25 cellular contexts compared by ENCODE assay signal in the genomic region with DNA sequence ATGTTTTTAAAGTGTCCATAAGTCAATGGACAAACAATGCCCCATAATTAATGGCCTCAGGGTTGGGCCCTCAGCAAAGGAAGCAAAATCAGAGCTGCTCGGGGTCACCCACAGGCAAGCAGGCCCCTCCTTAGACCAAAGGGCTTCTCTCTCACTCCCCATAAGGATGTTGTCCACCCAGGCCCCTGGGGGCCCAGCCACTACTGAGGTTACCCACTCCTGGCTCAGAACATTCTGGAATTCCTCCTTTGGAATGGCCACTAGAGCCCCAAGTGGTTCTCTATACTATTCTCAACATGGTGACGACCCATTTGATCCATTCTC. TPM values are rescaled to one million over a fixed set of nuclear protein-coding genes. Genes with fewer than 3 reads are reported as not detected.
"Had no signal": no experiment of that assay in that cellular context is flagged by ENCODE, and none has a peak within 500 bp of the region (broad histone marks: within the 10 kb centered on the region; RNA-seq: fewer than 3 reads in every experiment).

No MANE protein-coding gene starts in this region.

- H3K36me3 ChIP-seq: ascending aorta, MG63, SJCRH30 had no signal

- H3K4me1 ChIP-seq: ascending aorta, SJCRH30 had no signal

- ATAC-seq: activated CD4-positive, CD25-positive, alpha-beta regulatory T cell treated with anti-CD3 and anti-CD28 coated beads, Interleukin-2, amount 50 U/mL, for 24 hours; activated CD8-positive, alpha-beta T cell treated with anti-CD3 and anti-CD28 coated beads, Interleukin-2, amount 10 ng/mL, durations not matched to agents 7 days and 5 days; Panc1 had no signal

- H3K4me3 ChIP-seq: ascending aorta, MG63, SJCRH30 had no signal

- H3K27ac ChIP-seq: ascending aorta, SJCRH30 had no signal

- H3K9ac ChIP-seq: SK-N-SH had no signal

- H3K27me3 ChIP-seq: ascending aorta, MG63 had no signal

- H3K4me2 ChIP-seq: SK-N-SH had no signal

- H3K9me3 ChIP-seq: ascending aorta, MG63, SJCRH30, SK-N-SH had no signal

- H3K9me2 ChIP-seq: SK-N-SH had no signal

- DNase-seq: activated CD4-positive, alpha-beta T cell treated with anti-CD3 and anti-CD28 coated beads for 4 hours; activated CD8-positive, alpha-beta T cell treated with anti-CD3 and anti-CD28 coated beads, Interleukin-2, amount 10 ng/mL, durations not matched to agents 7 days and 5 days; activated effector memory CD4-positive, alpha-beta T cell treated with Interleukin-2 at 50 U/mL for 16 hours; activated naive CD4-positive, alpha-beta T cell; activated T-cell treated with anti-CD3 and anti-CD28 coated beads, Interleukin-2, amount 50 U/mL, for 24 hours; MG63; MV-4-11; NCI-H1105; NCI-H1436; NCI-H1694 treated with DMSO at 0.1 percent for 48 hours; NCI-H2029 treated with DMSO at 0.1 percent for 48 hours; NCI-H345; NCI-H510A; NCI-H526 treated with DMSO at 0.1 percent for 48 hours; NCI-H82; RPMI8226; SJCRH30; SK-N-SH had no signal

RNA-seq across cellular contexts. Expression of a gene that starts 50.9 kb away (rescaled TPM):
- total RNA-seq: activated CD8-positive, alpha-beta T cell treated with anti-CD3 and anti-CD28 coated beads, Interleukin-2, amount 10 ng/mL, durations not matched to agents 7 days and 5 days; activated T-helper 1 cell treated with anti-CD3 and anti-CD28 coated beads, Interleukin-12 subunit alpha, Interleukin-12 subunit beta, Interleukin-2, Interleukin-4 antibody, amounts not matched to agents 30 ng/mL and 10 ng/mL and 1 ng/mL, durations not matched to agents 14 hours and 24 hours and 36 hours; ascending aorta; OCI-LY7; Right ventricle myocardium inferior; SJCRH30; T-helper 1 cell treated with Interleukin-12 subunit alpha and Interleukin-12 subunit beta and Interleukin-4 antibody, amounts not matched to agents 30 ng/mL and 1 ng/mL, for 36 hours had no signal
- polyA plus RNA-seq: SK-N-SH had no signal
